Comparison of ENCODE assay signal across 9 cellular contexts in the genomic region with DNA sequence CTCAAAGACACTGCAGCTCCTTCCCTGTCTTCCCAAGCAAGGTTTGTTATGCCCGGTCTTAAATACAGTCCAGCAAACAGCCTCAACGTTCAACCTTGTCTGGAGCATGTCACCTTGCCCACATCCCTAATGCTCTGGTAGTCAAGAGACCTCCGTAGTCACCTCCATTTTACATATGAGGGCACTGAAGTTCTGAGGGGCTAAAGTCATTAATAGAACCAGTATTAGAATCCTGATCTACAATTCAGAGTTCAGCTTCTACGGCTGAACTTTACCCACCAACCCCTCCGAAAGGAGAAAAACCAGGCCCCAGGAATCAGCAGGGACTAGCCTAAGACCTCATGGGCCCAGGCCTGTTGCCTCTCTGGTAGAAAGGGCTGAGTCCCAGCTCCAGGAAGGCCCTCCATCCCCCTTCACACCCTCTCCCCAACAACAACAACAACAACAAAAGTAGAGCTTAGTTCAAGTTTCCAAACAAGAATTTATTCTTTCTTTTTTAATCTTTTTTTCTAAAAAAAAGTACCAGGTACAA. TPM values are rescaled to one million over a fixed set of nuclear protein-coding genes. Genes with fewer than 3 reads are reported as not detected.
DNase-seq lines count a peak whose midpoint lies in the region; FAIRE-seq and TF ChIP-seq lines count a peak whose summit lies in the region.
"Had no signal": no experiment of that assay in that cellular context is flagged by ENCODE, and none has a peak within 500 bp of the region (broad histone marks: within the 10 kb centered on the region; RNA-seq: fewer than 3 reads in every experiment).

No MANE protein-coding gene starts in this region.

- no peak overlapping the region for H2BK120ac ChIP-seq in H1 (replicated peaks; ENCODE audit: low read depth, low read length)

- H4K91ac ChIP-seq in H1 (replicated peaks; ENCODE audit: insufficient read length, low read length) = no peak overlapping the region

- H3F3A ChIP-seq in neural cell (ENCODE audit: insufficient read depth, low read length, poor library complexity, severe bottlenecking) = peaks cover 7% of the 10 kb centered on the region

- peak overlapping the region; percentile 85 to 92 (median 91); a peak in 21 of 22 replicates for H3K27ac ChIP-seq in BLaER1 treated with 17β-estradiol and CSF1 and Interleukin-3, amounts not matched to agents 10 nM and 100 nM
- H3K27ac ChIP-seq in OCI-LY3 (ENCODE audit: low read length) (peak overlapping the region; percentile 26; the same call in 1 of the 2 replicates), H1 (ENCODE audit: low read depth, low read length) (peak overlapping the region; percentile 96), neural cell (ENCODE audit: low read length) (peak overlapping the region; percentile 91)

- TF ChIP-seq POLR2A in H1 (IDR thresholded peaks at IDR 0.05; ENCODE audit: control extremely low read depth in 1 of 2, low read depth in 2 of 2, low read length in 2 of 2) = no peak

- no peak overlapping the region for H3K4ac ChIP-seq in H1 (replicated peaks; ENCODE audit: insufficient read length, low read depth, low read length)

- H2AFZ ChIP-seq in OCI-LY3 (ENCODE audit: low read depth, low read length) = no peak overlapping the region
- no peak overlapping the region for H2AFZ ChIP-seq in H1 (ENCODE audit: low read length)
- no peak overlapping the region for H2AFZ ChIP-seq in neural cell (ENCODE audit: low read depth, low read length)

- H3K4me3 ChIP-seq in BLaER1 treated with 17β-estradiol and CSF1 and Interleukin-3, amounts not matched to agents 10 nM and 100 nM = peak overlapping the region; percentile 71 to 92 (median 79)
- peak overlapping the region; percentile 97 for H3K4me3 ChIP-seq in OCI-LY3 (ENCODE audit: low read length)
- H3K4me3 ChIP-seq in H1 (ENCODE audit: extremely low read depth in 1 of 4, insufficient read depth in 2 of 4, low read depth in 3 of 4, low read length in 4 of 4) = peak overlapping the region; percentile 71 to 99 (median 98); a peak in 7 of 8 replicates
- H3K4me3 ChIP-seq in neural cell (ENCODE audit: low read length) = peak overlapping the region; percentile 77

- peaks cover 25 to 52% (median 33%) of the 10 kb centered on the region in 10 experiments for H3K4me1 ChIP-seq in BLaER1 treated with 17β-estradiol and CSF1 and Interleukin-3, amounts not matched to agents 10 nM and 100 nM
- H3K4me1 ChIP-seq in OCI-LY3 (ENCODE audit: low read length) = peaks cover 13% of the 10 kb centered on the region
- H3K4me1 ChIP-seq in H1 (replicated peaks in 1 of 4; ENCODE audit: control insufficient read depth in 3 of 4, insufficient read depth in 4 of 4, low read length in 3 of 4) = peaks cover 0 to 17% (median 6%) of the 10 kb centered on the region in 4 experiments; a peak in 5 of 7 replicates

- no peak overlapping the region for H3K23ac ChIP-seq in H1 (ENCODE audit: insufficient read length)

- H3K79me2 ChIP-seq in OCI-LY3 (ENCODE audit: low read length) (peaks cover 19% of the 10 kb centered on the region), H1 (ENCODE audit: control insufficient read depth in 1 of 2, insufficient read depth in 2 of 2, low read length in 2 of 2) (peaks cover 0 to 16% of the 10 kb centered on the region in 2 experiments; a peak in 2 of 4 replicates), neural cell (replicated peaks; ENCODE audit: insufficient read depth, low read length) (peaks cover 15% of the 10 kb centered on the region)

- TF ChIP-seq EP300 in H1 (IDR thresholded peaks at IDR 0.05; ENCODE audit: borderline replicate concordance in 1 of 2, low read depth in 2 of 2, low read length in 2 of 2) (no peak), neural cell (conservative IDR thresholded peaks at IDR 0.05; ENCODE audit: poor library complexity, severe bottlenecking) (no peak)

- H3K18ac ChIP-seq in H1 (ENCODE audit: extremely low read depth, low read length) = no peak overlapping the region

- peak overlapping the region; percentile 84 to 95 (median 93) for H3K9ac ChIP-seq in BLaER1 treated with 17β-estradiol and CSF1 and Interleukin-3, amounts not matched to agents 10 nM and 100 nM
- H3K9ac ChIP-seq in OCI-LY3 (ENCODE audit: low read length) (peak overlapping the region; percentile 41; the same call in 1 of the 2 replicates), H1 (replicated peaks in 1 of 4; ENCODE audit: extremely low read depth in 1 of 4, low read depth in 3 of 4, low read length in 3 of 4) (peak overlapping the region in 3 of 4 experiments; percentile 46 to 94 (median 94); a peak in 5 of 7 replicates), neural cell (ENCODE audit: low read length) (peak overlapping the region; percentile 72)

- POLR2A ChIA-PET in H1 (lab: Charles Lee; ENCODE audit: partially characterized antibody) = interaction anchor here (0.7 to 17.4 kb wide), 23 partner anchors 7 to 624 kb away, joined by 3 to 440 read pairs (median 4); a partner anchor contains a TSS

- peak overlapping the region; percentile 96 to 100 (median 97) for H3K4me2 ChIP-seq in BLaER1 treated with 17β-estradiol and CSF1 and Interleukin-3, amounts not matched to agents 10 nM and 100 nM
- peak overlapping the region; percentile 79 for H3K4me2 ChIP-seq in OCI-LY3 (ENCODE audit: low read length)
- H3K4me2 ChIP-seq in H1 (ENCODE audit: insufficient read depth in 1 of 2, low read depth in 2 of 2, low read length in 2 of 2) = peak overlapping the region; percentile 75 to 100
- peak overlapping the region; percentile 68 for H3K4me2 ChIP-seq in neural cell (ENCODE audit: low read length)

- no peak overlapping the region for H3K14ac ChIP-seq in H1 (ENCODE audit: insufficient read length)

- no peak overlapping the region for H3K56ac ChIP-seq in H1 (replicated peaks; ENCODE audit: insufficient read length, low read depth, low read length)

- H3K9me3 ChIP-seq in BLaER1 treated with 17β-estradiol and CSF1 and Interleukin-3, amounts not matched to agents 10 nM and 100 nM (replicated peaks in 1 of 11) = no peaks in the 10 kb centered on the region
- H3K9me3 ChIP-seq in OCI-LY3 (ENCODE audit: insufficient read depth, low read length) = no peaks in the 10 kb centered on the region
- no peaks in the 10 kb centered on the region for H3K9me3 ChIP-seq in H1 (ENCODE audit: insufficient read depth in 2 of 2, low read depth in 1 of 2, low read length in 1 of 2)
- no peaks in the 10 kb centered on the region for H3K9me3 ChIP-seq in neural cell (ENCODE audit: low read length)

- H2BK20ac ChIP-seq in H1 (ENCODE audit: low read length) = no peak overlapping the region

- CTCF ChIA-PET in H1 (lab: Charles Lee; ENCODE audit: partially characterized antibody) = interaction anchor here (0.6 to 1.7 kb wide), 10 partner anchors 8 to 205 kb away, joined by 3 to 7 read pairs (median 4); a partner anchor contains a TSS

- H2AK5ac ChIP-seq in H1 (ENCODE audit: low read depth, low read length) = no peak overlapping the region

- FAIRE-seq in H1 (lab: Jason Lieb, UNC) = no peak
- FAIRE-seq: frontal cortex had no signal

- WGBS in H1 (ENCODE audit: extremely low coverage in 1 of 2, insufficient coverage in 1 of 2, insufficient read length in 1 of 2, insufficient replicate concordance in 2 of 2, low coverage in 1 of 2, low lambda C conversion rate in 2 of 2, missing lambda C conversion rate in 1 of 2), 2 experiments = 25% methylated on average over 5 of the region's 5 CpGs; no CpG with 5 or more reads in 1 of the 2 experiments

- H4K8ac ChIP-seq in H1 (ENCODE audit: extremely low read depth, insufficient read depth, low read length) = no peak overlapping the region

- no peak for TF ChIP-seq RAD21 in H1 (IDR thresholded peaks at IDR 0.05 in 1 of 2, conservative IDR thresholded peaks at IDR 0.05 in 1 of 2; ENCODE audit: low read depth in 2 of 2, low read length in 2 of 2)
- TF ChIP-seq RAD21 in neural cell (conservative IDR thresholded peaks at IDR 0.05) = no peak

- H3K79me1 ChIP-seq in H1 (ENCODE audit: low read depth, low read length) = peaks cover 7% of the 10 kb centered on the region

- peak overlapping the region; percentile 35; the same call in 1 of the 2 replicates for H2BK12ac ChIP-seq in H1 (ENCODE audit: low read depth, low read length)

- H3K36me3 ChIP-seq in BLaER1 treated with 17β-estradiol and CSF1 and Interleukin-3, amounts not matched to agents 10 nM and 100 nM = peaks cover 70 to 79% (median 75%) of the 10 kb centered on the region in 11 experiments
- H3K36me3 ChIP-seq in OCI-LY3 (replicated peaks; ENCODE audit: low read depth, low read length) (peaks cover 23% of the 10 kb centered on the region), H1 (ENCODE audit: control insufficient read depth in 2 of 4, insufficient read depth in 4 of 4, low read length in 3 of 4) (peaks cover 9 to 24% (median 18%) of the 10 kb centered on the region in 4 experiments), neural cell (ENCODE audit: insufficient read depth, low read length) (no peaks in the 10 kb centered on the region)

- no peaks in the 10 kb centered on the region for H3K27me3 ChIP-seq in BLaER1 treated with 17β-estradiol and CSF1 and Interleukin-3, amounts not matched to agents 10 nM and 100 nM
- H3K27me3 ChIP-seq in OCI-LY3 (ENCODE audit: low read depth, low read length) (no peaks in the 10 kb centered on the region), H1 (replicated peaks in 1 of 4; ENCODE audit: control insufficient read depth in 3 of 4, extremely low read depth in 1 of 4, insufficient read depth in 3 of 4, low read length in 3 of 4) (no peaks in the 10 kb centered on the region), neural cell (ENCODE audit: insufficient read depth, low read depth, low read length) (no peaks in the 10 kb centered on the region)

- no peak overlapping the region for H4K5ac ChIP-seq in H1 (ENCODE audit: insufficient read length, low read depth, low read length)

- peak overlapping the region; percentile 96; the same call in 1 of the 2 replicates for H2BK5ac ChIP-seq in H1 (ENCODE audit: low read depth, low read length)

- peaks cover 0 to 55% (median under 1%) of the 10 kb centered on the region in 11 experiments; a peak in 10 of 22 replicates for H4K20me1 ChIP-seq in BLaER1 treated with 17β-estradiol and CSF1 and Interleukin-3, amounts not matched to agents 10 nM and 100 nM
- H4K20me1 ChIP-seq in OCI-LY3 (ENCODE audit: insufficient read depth, low read length) (no peaks in the 10 kb centered on the region), H1 (replicated peaks in 1 of 2; ENCODE audit: control insufficient read depth in 1 of 2, insufficient read depth in 2 of 2, low read length in 2 of 2) (peaks cover 2 to 3% of the 10 kb centered on the region in 2 experiments), neural cell (ENCODE audit: insufficient read depth) (no peaks in the 10 kb centered on the region)

- H3K23me2 ChIP-seq in H1 (ENCODE audit: low read depth, low read length) = peaks cover 10% of the 10 kb centered on the region

- no peak overlapping the region for H2BK15ac ChIP-seq in H1 (ENCODE audit: low read length)

- H3K9me2 ChIP-seq in neural cell (ENCODE audit: insufficient read depth, low read length) = no peaks in the 10 kb centered on the region

- DNase-seq in H1 (ENCODE audit: low read depth in 1 of 2, low spot score in 2 of 2) (no peak), kidney glomerular epithelial cell (lab: John Stamatoyannopoulos, UW) (no peak), SIG-M5 (lab: John Stamatoyannopoulos, UW) (no peak), Ammon's horn (ENCODE audit: low spot score) (no peak)
- DNase-seq in stimulated activated CD8-positive, alpha-beta memory T cell treated with anti-CD3 and anti-CD28 coated beads, Interleukin-4, amount 100 ng/mL, for 48 hours = no peak

- no peak for TF ChIP-seq CTCF in OCI-LY3 (IDR thresholded peaks at IDR 0.05; ENCODE audit: low read depth, low read length)
- no peak for TF ChIP-seq CTCF in H1 (IDR thresholded peaks at IDR 0.05; ENCODE audit: control extremely low read depth in 1 of 3, insufficient read depth in 1 of 3, low read depth in 1 of 3, low read length in 3 of 3)
- TF ChIP-seq CTCF in neural cell (IDR thresholded peaks at IDR 0.05; ENCODE audit: poor library complexity, severe bottlenecking) = no peak

RNA-seq across cellular contexts. Expression of a gene that starts 0.8 kb away (rescaled TPM):
- total RNA-seq in H1 (2021; fragmentation: NEBNext Ultra II Directional; extraction: Animal tissue kit (Norgen Biotek cat#: 25700)) = 203 and 208 TPM in 2 replicates
- polyA plus RNA-seq in H1 (2011; rRNA removed) (256 and 269 TPM in 2 replicates), neural cell (98.3 and 98.5 TPM in 2 replicates)
- polyA plus RNA-seq in H1 (2011; cell fraction: cytosol; rRNA removed) = 254 TPM
- 316 TPM for polyA plus RNA-seq in H1 (2011; cell fraction: nucleus; rRNA removed)
- 188 to 219 TPM (median 214 TPM) in 4 replicates for polyA plus RNA-seq in H1 (2012, experiment 1 of 2)
- polyA plus RNA-seq in H1 (2012, experiment 2 of 2) = 232 TPM
- 147 TPM for polyA plus RNA-seq in H1 (2013, experiment 1 of 2)
- polyA plus RNA-seq in H1 (2013, experiment 2 of 2) = 151 TPM
- polyA minus RNA-seq in H1 (2011; rRNA and poly(A)+ RNA removed) = 168 and 177 TPM in 2 replicates
- polyA minus RNA-seq in H1 (2011; cell fraction: cytosol; rRNA and poly(A)+ RNA removed) = 55.6 TPM
- polyA minus RNA-seq in H1 (2011; cell fraction: nucleus; rRNA and poly(A)+ RNA removed) = 74.0 TPM
- 41.6 and 47.2 TPM in 2 replicates for polyA minus RNA-seq in neural cell

RNA-seq across cellular contexts. Expression of a gene that starts 7.3 kb away (rescaled TPM):
- total RNA-seq in H1 (2021; fragmentation: NEBNext Ultra II Directional; extraction: Animal tissue kit (Norgen Biotek cat#: 25700)) = 20.3 and 20.5 TPM in 2 replicates
- polyA plus RNA-seq in H1 (2011; rRNA removed) = 31.3 and 41.0 TPM in 2 replicates
- polyA plus RNA-seq in H1 (2011; cell fraction: cytosol; rRNA removed) = 29.0 TPM
- polyA plus RNA-seq in H1 (2011; cell fraction: nucleus; rRNA removed) = 77.5 TPM
- polyA plus RNA-seq in H1 (2012, experiment 1 of 2) = 19.6 to 25.6 TPM (median 23.1 TPM) in 4 replicates
- 19.9 TPM for polyA plus RNA-seq in H1 (2012, experiment 2 of 2)
- polyA plus RNA-seq in H1 (2013, experiment 1 of 2) = 26.4 TPM
- polyA plus RNA-seq in H1 (2013, experiment 2 of 2) = 24.1 TPM
- 35.5 and 41.3 TPM in 2 replicates for polyA minus RNA-seq in H1 (2011; rRNA and poly(A)+ RNA removed)
- 11.7 TPM for polyA minus RNA-seq in H1 (2011; cell fraction: cytosol; rRNA and poly(A)+ RNA removed)
- 34.7 TPM for polyA minus RNA-seq in H1 (2011; cell fraction: nucleus; rRNA and poly(A)+ RNA removed)
- 7.9 and 8.5 TPM in 2 replicates for polyA plus RNA-seq in neural cell
- 9.5 and 10.2 TPM in 2 replicates for polyA minus RNA-seq in neural cell

RNA-seq across cellular contexts. Expression of a gene that starts 11.9 kb away (rescaled TPM):
- 6.4 and 6.9 TPM in 2 replicates for total RNA-seq in H1 (2021; fragmentation: NEBNext Ultra II Directional; extraction: Animal tissue kit (Norgen Biotek cat#: 25700))
- polyA plus RNA-seq in H1 (2011; rRNA removed) = 10.4 and 13.3 TPM in 2 replicates
- polyA plus RNA-seq in H1 (2011; cell fraction: cytosol; rRNA removed) = 9.4 TPM
- 16.3 TPM for polyA plus RNA-seq in H1 (2011; cell fraction: nucleus; rRNA removed)
- 5.9 to 7.2 TPM (median 6.5 TPM) in 4 replicates for polyA plus RNA-seq in H1 (2012, experiment 1 of 2)
- polyA plus RNA-seq in H1 (2012, experiment 2 of 2) = 6.7 TPM
- polyA plus RNA-seq in H1 (2013, experiment 1 of 2) = 6.5 TPM
- 6.5 TPM for polyA plus RNA-seq in H1 (2013, experiment 2 of 2)
- polyA minus RNA-seq in H1 (2011; rRNA and poly(A)+ RNA removed) = 4.0 and 5.6 TPM in 2 replicates
- 2.3 TPM for polyA minus RNA-seq in H1 (2011; cell fraction: cytosol; rRNA and poly(A)+ RNA removed)
- polyA minus RNA-seq in H1 (2011; cell fraction: nucleus; rRNA and poly(A)+ RNA removed) = 4.2 TPM
- polyA plus RNA-seq in neural cell = 28.9 and 34.1 TPM in 2 replicates
- polyA minus RNA-seq in neural cell = 21.2 and 23.7 TPM in 2 replicates

RNA-seq across cellular contexts. Expression of a gene that starts 24.0 kb away (rescaled TPM):
- 86.7 and 87.1 TPM in 2 replicates for total RNA-seq in H1 (2021; fragmentation: NEBNext Ultra II Directional; extraction: Animal tissue kit (Norgen Biotek cat#: 25700))
- polyA plus RNA-seq in H1 (2011; rRNA removed) (66.6 and 75.2 TPM in 2 replicates), neural cell (56.0 and 70.8 TPM in 2 replicates)
- 66.4 TPM for polyA plus RNA-seq in H1 (2011; cell fraction: cytosol; rRNA removed)
- 205 TPM for polyA plus RNA-seq in H1 (2011; cell fraction: nucleus; rRNA removed)
- 85.8 to 103 TPM (median 96.9 TPM) in 4 replicates for polyA plus RNA-seq in H1 (2012, experiment 1 of 2)
- polyA plus RNA-seq in H1 (2012, experiment 2 of 2) = 153 TPM
- 60.4 TPM for polyA plus RNA-seq in H1 (2013, experiment 1 of 2)
- 58.8 TPM for polyA plus RNA-seq in H1 (2013, experiment 2 of 2)
- 58.4 and 62.8 TPM in 2 replicates for polyA minus RNA-seq in H1 (2011; rRNA and poly(A)+ RNA removed)
- 41.1 TPM for polyA minus RNA-seq in H1 (2011; cell fraction: cytosol; rRNA and poly(A)+ RNA removed)
- polyA minus RNA-seq in H1 (2011; cell fraction: nucleus; rRNA and poly(A)+ RNA removed) = 83.4 TPM
- 32.9 and 42.6 TPM in 2 replicates for polyA minus RNA-seq in neural cell

RNA-seq across cellular contexts. Expression of a gene that starts 31.3 kb away (rescaled TPM):
- 375 and 379 TPM in 2 replicates for total RNA-seq in H1 (2021; fragmentation: NEBNext Ultra II Directional; extraction: Animal tissue kit (Norgen Biotek cat#: 25700))
- 159 and 173 TPM in 2 replicates for polyA plus RNA-seq in H1 (2011; rRNA removed)
- 261 TPM for polyA plus RNA-seq in H1 (2011; cell fraction: cytosol; rRNA removed)
- polyA plus RNA-seq in H1 (2011; cell fraction: nucleus; rRNA removed) = 391 TPM
- 349 to 413 TPM (median 400 TPM) in 4 replicates for polyA plus RNA-seq in H1 (2012, experiment 1 of 2)
- polyA plus RNA-seq in H1 (2012, experiment 2 of 2) = 128 TPM
- polyA plus RNA-seq in H1 (2013, experiment 1 of 2) = 137 TPM
- polyA plus RNA-seq in H1 (2013, experiment 2 of 2) = 123 TPM
- 646 and 651 TPM in 2 replicates for polyA minus RNA-seq in H1 (2011; rRNA and poly(A)+ RNA removed)
- 279 TPM for polyA minus RNA-seq in H1 (2011; cell fraction: cytosol; rRNA and poly(A)+ RNA removed)
- 263 TPM for polyA minus RNA-seq in H1 (2011; cell fraction: nucleus; rRNA and poly(A)+ RNA removed)
- 139 and 157 TPM in 2 replicates for polyA plus RNA-seq in neural cell
- polyA minus RNA-seq in neural cell = 226 and 254 TPM in 2 replicates

Comparison
In these comparisons a context has a peak if more than half of its experiments do, and no peak if none do; other contexts are left out.
1. H3K27ac ChIP-seq: peak in every context shown above with its lines; median percentile 96 in H1; 91 in BLaER1 treated with 17β-estradiol and CSF1 and Interleukin-3, amounts not matched to agents 10 nM and 100 nM; 91 in neural cell; 26 in OCI-LY3.
2. H3K9ac ChIP-seq: peak in every context shown above with its lines; median percentile 94 in H1; 93 in BLaER1 treated with 17β-estradiol and CSF1 and Interleukin-3, amounts not matched to agents 10 nM and 100 nM; 72 in neural cell; 41 in OCI-LY3.